ENCODE assay signal across 37 cellular contexts in the genomic region with DNA sequence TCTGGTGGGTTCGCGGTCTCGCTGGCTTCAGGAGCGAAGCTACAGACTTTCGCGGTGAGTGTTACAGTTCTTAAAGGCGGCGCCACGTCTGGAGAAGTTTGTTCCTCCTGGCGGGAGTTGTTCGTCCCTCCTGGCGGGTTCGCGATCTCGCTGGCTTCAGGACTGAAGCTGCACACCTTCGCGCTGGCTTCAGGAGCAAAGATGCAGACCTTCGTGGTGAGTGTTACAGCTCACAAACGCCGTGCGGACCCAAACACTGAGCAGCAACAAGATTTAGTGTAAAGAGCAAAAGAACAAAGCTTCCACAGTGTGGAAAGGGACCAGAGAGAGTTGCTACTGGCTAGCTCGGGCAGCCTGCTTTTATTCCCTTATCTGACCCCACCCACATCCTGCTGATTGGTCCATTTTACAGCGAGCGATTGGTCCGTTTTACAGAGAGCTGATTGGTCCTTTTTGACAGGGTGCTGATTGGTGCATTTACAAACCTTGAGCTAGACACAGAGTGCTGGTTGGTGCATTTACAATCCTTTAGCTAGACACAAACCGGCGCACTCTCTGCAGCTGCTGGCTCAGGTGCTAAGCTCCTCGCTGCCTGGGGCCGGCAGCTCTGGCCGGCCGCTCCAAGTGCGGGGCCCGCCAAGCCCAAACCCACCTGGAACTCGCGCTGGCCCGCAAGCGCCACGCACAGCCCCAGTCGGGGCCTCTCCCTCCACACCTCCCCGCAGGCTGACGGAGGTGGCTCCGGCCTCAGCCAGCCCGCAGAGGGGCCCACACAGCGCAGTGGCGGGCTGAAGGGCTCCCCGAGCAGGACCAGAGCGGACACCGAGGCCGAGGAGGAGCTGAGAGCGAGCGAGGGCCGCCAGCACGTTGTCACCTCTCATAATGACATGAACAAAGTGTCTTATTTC.
"Had no signal": no experiment of that assay in that cellular context is flagged by ENCODE, and none has a peak within 500 bp of the region (broad histone marks: within the 10 kb centered on the region; RNA-seq: fewer than 3 reads in every experiment).

No MANE protein-coding gene starts in this region.

- H3K4me3 Mint-ChIP-seq: activated CD4-positive, alpha-beta memory T cell treated with anti-CD3 and anti-CD28 coated beads, Interleukin-2, amount 10 ng/mL, durations not matched to agents 7 days and 5 days; activated CD8-positive, alpha-beta memory T cell treated with anti-CD3 and anti-CD28 coated beads, Interleukin-2, amount 10 ng/mL, durations not matched to agents 7 days and 5 days; activated naive CD8-positive, alpha-beta T cell treated with anti-CD3 and anti-CD28 coated beads for 36 hours had no signal

- H3K4me2 ChIP-seq: KMS-11 had no signal

- H3K27me3 Mint-ChIP-seq: activated CD4-positive, alpha-beta memory T cell treated with anti-CD3 and anti-CD28 coated beads, Interleukin-2, amount 10 ng/mL, durations not matched to agents 7 days and 5 days; activated CD8-positive, alpha-beta memory T cell treated with anti-CD3 and anti-CD28 coated beads, Interleukin-2, amount 10 ng/mL, durations not matched to agents 7 days and 5 days; activated naive CD8-positive, alpha-beta T cell treated with anti-CD3 and anti-CD28 coated beads for 36 hours had no signal

- H3K27me3 ChIP-seq: brain microvascular endothelial cell, Peyer's patch had no signal

- H3K27ac Mint-ChIP-seq: activated CD4-positive, alpha-beta memory T cell treated with anti-CD3 and anti-CD28 coated beads, Interleukin-2, amount 10 ng/mL, durations not matched to agents 7 days and 5 days; activated CD8-positive, alpha-beta memory T cell treated with anti-CD3 and anti-CD28 coated beads, Interleukin-2, amount 10 ng/mL, durations not matched to agents 7 days and 5 days; activated naive CD8-positive, alpha-beta T cell treated with anti-CD3 and anti-CD28 coated beads for 36 hours had no signal

- H3K9me3 ChIP-seq: Peyer's patch had no signal

- H3K36me3 ChIP-seq: brain microvascular endothelial cell, Peyer's patch had no signal

- H3K36me3 Mint-ChIP-seq: activated CD8-positive, alpha-beta memory T cell treated with anti-CD3 and anti-CD28 coated beads, Interleukin-2, amount 10 ng/mL, durations not matched to agents 7 days and 5 days; activated naive CD8-positive, alpha-beta T cell treated with anti-CD3 and anti-CD28 coated beads for 36 hours had no signal

- ATAC-seq: activated CD8-positive, alpha-beta memory T cell treated with anti-CD3 and anti-CD28 coated beads, Interleukin-2, amount 10 ng/mL, durations not matched to agents 7 days and 5 days; PC-3 had no signal

- H3K9ac ChIP-seq: KMS-11 had no signal

- DNase-seq: activated CD4-positive, alpha-beta memory T cell treated with anti-CD3 and anti-CD28 coated beads, Interleukin-2, amount 10 ng/mL, durations not matched to agents 7 days and 5 days; activated CD4-positive, alpha-beta T cell treated with anti-CD3 and anti-CD28 coated beads for 1 hour; activated CD4-positive, alpha-beta T cell treated with anti-CD3 and anti-CD28 coated beads for 48 hours; activated CD4-positive, CD25-positive, alpha-beta regulatory T cell; activated CD8-positive, alpha-beta memory T cell treated with anti-CD3 and anti-CD28 coated beads for 24 hours; activated CD8-positive, alpha-beta memory T cell treated with anti-CD3 and anti-CD28 coated beads, Interleukin-2, amount 10 ng/mL, durations not matched to agents 7 days and 5 days; activated CD8-positive, alpha-beta memory T cell treated with anti-CD3 and anti-CD28 coated beads, Interleukin-2, amount 50 U/mL, for 48 hours; activated effector memory CD4-positive, alpha-beta T cell treated with Interleukin-2 at 50 U/mL for 16 hours; activated naive CD4-positive, alpha-beta T cell; activated naive CD4-positive, alpha-beta T cell treated with anti-CD3 and anti-CD28 coated beads, Interleukin-2, amount 50 U/mL, for 16 hours; activated naive CD8-positive, alpha-beta T cell treated with anti-CD3 and anti-CD28 coated beads for 36 hours; activated T-cell treated with anti-CD3 and anti-CD28 coated beads, Interleukin-2, amount 50 U/mL, for 48 hours; amniotic stem cell; brain microvascular endothelial cell; central memory CD4-positive, alpha-beta T cell; MM.1S; MV-4-11; NCI-H1092; NCI-H1436 treated with DMSO at 0.1 percent for 48 hours; NCI-H187; NCI-H2029 treated with DMSO at 0.1 percent for 48 hours; NCI-H2107; NCI-H2171; NCI-H510A; NCI-H526; NCI-H748 treated with DMSO at 0.1 percent for 48 hours; NK-92 treated with Interleukin-12 subunit alpha and Interleukin-12 subunit beta, amount 100 ng/mL, for 24 hours; PC-3; Peyer's patch; Right ventricle myocardium superior; RPMI8226; SW 1271; T-helper 1 cell; T-helper 2 cell; T-helper 9 cell had no signal

- H3K4me3 ChIP-seq: Peyer's patch had no signal

- H3K4me1 ChIP-seq: Peyer's patch had no signal

- H3K4me1 Mint-ChIP-seq: activated CD4-positive, alpha-beta memory T cell treated with anti-CD3 and anti-CD28 coated beads, Interleukin-2, amount 10 ng/mL, durations not matched to agents 7 days and 5 days; activated CD8-positive, alpha-beta memory T cell treated with anti-CD3 and anti-CD28 coated beads, Interleukin-2, amount 10 ng/mL, durations not matched to agents 7 days and 5 days; activated naive CD8-positive, alpha-beta T cell treated with anti-CD3 and anti-CD28 coated beads for 36 hours had no signal

- H3K27ac ChIP-seq: brain microvascular endothelial cell, KMS-11, Peyer's patch, VCaP had no signal
